In the genomic region with DNA sequence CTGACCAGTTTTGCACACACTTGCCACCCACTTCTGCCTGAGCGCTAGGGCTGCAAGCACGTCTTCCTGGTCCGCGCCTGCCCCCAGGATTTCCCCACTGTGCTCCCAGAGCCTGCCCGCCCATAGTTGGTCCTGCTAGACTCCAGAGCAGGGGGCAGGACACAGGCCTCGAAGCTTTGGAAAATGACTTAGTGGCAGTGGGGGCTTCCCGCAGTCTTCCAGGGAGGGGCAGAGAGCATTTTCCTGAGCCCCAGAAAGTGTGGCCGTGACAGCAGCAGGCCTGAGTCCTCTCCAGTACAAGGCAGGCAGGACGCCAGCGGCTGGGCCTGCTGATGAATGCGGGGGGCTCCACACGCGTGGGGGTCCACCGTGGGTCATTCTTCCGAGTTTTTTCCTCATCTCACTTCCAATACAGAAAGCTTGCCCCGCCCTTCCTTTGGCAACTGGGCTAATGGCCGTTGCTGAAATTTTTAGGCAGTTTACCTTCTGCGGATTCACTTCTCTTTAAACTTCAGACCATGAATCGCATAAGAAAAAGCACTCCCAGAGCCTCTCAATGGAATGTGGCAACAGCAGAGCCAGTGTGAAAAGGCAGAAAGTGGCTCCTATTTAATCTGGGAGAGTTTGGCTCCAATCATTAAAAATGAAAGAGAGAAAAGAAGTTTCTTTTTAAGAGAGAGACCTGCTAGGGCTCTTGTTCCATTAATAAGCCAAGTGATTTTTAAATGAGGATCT, we compare ENCODE assay signal across 2 cellular contexts.
TF ChIP-seq lines count a peak whose summit lies in the region.

No MANE protein-coding gene starts in this region.

TF ChIP-seq in GM23338, 12 proteins besides CTCF, POLR2A, EP300 and RAD21 (continues in another document):
- TF ChIP-seq EZH2phosphoT487 (IDR thresholded peaks at IDR 0.05; ENCODE audit: unreplicated experiment): no peak
- TF ChIP-seq JUNB (IDR thresholded peaks at IDR 0.05; ENCODE audit: unreplicated experiment): no peak
- TF ChIP-seq EZH2 (IDR thresholded peaks at IDR 0.05; ENCODE audit: low read depth, unreplicated experiment): no peak
- no peak for TF ChIP-seq POLR2AphosphoS5 (IDR thresholded peaks at IDR 0.05; ENCODE audit: low read depth)
- no peak for TF ChIP-seq ZNF331 (CRISPR knock-in tag; IDR thresholded peaks at IDR 0.05; ENCODE audit: low read depth)
- TF ChIP-seq, protein P1, sequence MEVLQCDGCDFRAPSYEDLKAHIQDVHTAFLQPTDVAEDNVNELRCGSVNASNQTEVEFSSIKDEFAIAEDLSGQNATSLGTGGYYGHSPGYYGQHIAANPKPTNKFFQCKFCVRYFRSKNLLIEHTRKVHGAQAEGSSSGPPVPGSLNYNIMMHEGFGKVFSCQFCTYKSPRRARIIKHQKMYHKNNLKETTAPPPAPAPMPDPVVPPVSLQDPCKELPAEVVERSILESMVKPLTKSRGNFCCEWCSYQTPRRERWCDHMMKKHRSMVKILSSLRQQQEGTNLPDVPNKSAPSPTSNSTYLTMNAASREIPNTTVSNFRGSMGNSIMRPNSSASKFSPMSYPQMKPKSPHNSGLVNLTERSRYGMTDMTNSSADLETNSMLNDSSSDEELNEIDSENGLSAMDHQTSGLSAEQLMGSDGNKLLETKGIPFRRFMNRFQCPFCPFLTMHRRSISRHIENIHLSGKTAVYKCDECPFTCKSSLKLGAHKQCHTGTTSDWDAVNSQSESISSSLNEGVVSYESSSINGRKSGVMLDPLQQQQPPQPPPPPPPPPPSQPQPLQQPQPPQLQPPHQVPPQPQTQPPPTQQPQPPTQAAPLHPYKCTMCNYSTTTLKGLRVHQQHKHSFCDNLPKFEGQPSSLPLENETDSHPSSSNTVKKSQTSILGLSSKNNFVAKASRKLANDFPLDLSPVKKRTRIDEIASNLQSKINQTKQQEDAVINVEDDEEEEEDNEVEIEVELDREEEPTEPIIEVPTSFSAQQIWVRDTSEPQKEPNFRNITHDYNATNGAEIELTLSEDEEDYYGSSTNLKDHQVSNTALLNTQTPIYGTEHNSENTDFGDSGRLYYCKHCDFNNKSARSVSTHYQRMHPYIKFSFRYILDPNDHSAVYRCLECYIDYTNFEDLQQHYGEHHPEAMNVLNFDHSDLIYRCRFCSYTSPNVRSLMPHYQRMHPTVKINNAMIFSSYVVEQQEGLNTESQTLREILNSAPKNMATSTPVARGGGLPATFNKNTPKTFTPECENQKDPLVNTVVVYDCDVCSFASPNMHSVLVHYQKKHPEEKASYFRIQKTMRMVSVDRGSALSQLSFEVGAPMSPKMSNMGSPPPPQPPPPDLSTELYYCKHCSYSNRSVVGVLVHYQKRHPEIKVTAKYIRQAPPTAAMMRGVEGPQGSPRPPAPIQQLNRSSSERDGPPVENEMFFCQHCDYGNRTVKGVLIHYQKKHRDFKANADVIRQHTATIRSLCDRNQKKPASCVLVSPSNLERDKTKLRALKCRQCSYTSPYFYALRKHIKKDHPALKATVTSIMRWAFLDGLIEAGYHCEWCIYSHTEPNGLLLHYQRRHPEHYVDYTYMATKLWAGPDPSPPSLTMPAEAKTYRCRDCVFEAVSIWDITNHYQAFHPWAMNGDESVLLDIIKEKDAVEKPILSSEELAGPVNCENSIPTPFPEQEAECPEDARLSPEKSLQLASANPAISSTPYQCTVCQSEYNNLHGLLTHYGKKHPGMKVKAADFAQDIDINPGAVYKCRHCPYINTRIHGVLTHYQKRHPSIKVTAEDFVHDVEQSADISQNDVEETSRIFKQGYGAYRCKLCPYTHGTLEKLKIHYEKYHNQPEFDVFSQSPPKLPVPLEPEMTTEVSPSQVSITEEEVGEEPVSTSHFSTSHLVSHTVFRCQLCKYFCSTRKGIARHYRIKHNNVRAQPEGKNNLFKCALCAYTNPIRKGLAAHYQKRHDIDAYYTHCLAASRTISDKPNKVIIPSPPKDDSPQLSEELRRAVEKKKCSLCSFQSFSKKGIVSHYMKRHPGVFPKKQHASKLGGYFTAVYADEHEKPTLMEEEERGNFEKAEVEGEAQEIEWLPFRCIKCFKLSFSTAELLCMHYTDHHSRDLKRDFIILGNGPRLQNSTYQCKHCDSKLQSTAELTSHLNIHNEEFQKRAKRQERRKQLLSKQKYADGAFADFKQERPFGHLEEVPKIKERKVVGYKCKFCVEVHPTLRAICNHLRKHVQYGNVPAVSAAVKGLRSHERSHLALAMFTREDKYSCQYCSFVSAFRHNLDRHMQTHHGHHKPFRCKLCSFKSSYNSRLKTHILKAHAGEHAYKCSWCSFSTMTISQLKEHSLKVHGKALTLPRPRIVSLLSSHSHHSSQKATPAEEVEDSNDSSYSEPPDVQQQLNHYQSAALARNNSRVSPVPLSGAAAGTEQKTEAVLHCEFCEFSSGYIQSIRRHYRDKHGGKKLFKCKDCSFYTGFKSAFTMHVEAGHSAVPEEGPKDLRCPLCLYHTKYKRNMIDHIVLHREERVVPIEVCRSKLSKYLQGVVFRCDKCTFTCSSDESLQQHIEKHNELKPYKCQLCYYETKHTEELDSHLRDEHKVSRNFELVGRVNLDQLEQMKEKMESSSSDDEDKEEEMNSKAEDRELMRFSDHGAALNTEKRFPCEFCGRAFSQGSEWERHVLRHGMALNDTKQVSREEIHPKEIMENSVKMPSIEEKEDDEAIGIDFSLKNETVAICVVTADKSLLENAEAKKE (CRISPR knock-in tag; IDR thresholded peaks at IDR 0.05): no peak
- TF ChIP-seq, protein P2, sequence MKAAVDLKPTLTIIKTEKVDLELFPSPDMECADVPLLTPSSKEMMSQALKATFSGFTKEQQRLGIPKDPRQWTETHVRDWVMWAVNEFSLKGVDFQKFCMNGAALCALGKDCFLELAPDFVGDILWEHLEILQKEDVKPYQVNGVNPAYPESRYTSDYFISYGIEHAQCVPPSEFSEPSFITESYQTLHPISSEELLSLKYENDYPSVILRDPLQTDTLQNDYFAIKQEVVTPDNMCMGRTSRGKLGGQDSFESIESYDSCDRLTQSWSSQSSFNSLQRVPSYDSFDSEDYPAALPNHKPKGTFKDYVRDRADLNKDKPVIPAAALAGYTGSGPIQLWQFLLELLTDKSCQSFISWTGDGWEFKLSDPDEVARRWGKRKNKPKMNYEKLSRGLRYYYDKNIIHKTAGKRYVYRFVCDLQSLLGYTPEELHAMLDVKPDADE (IDR thresholded peaks at IDR 0.05): no peak
- no peak for TF ChIP-seq ZNF114 (CRISPR knock-in tag; IDR thresholded peaks at IDR 0.05)
- TF ChIP-seq CREB1 (CRISPR knock-in tag; IDR thresholded peaks at IDR 0.05; ENCODE audit: low read depth): no peak

TF ChIP-seq in GM12891, 5 proteins besides CTCF, POLR2A, EP300 and RAD21:
- TF ChIP-seq SPI1 (IDR thresholded peaks at IDR 0.05; ENCODE audit: low read depth, low read length): no peak
- no peak for TF ChIP-seq TAF1 (IDR thresholded peaks at IDR 0.05; ENCODE audit: low read depth, low read length)
- no peak for TF ChIP-seq PAX5 (IDR thresholded peaks at IDR 0.05; ENCODE audit: insufficient read depth, low read length, severe bottlenecking)
- no peak for TF ChIP-seq POLR2AphosphoS5 (IDR thresholded peaks at IDR 0.05; ENCODE audit: low read depth, low read length)
- no peak for TF ChIP-seq POU2F2 (IDR thresholded peaks at IDR 0.05; ENCODE audit: low read depth, low read length)
